Comparison of ENCODE assay signal across 15 cellular contexts in genomic region chr20:46893877-46894578, GRCh38. TPM values are rescaled to one million over a fixed set of nuclear protein-coding genes. Genes with fewer than 3 reads are reported as not detected.
DNase-seq lines count a peak whose midpoint lies in the region; ATAC-seq and TF ChIP-seq lines count a peak whose summit lies in the region.
"Had no signal": no experiment of that assay in that cellular context is flagged by ENCODE, and none has a peak within 500 bp of the region (broad histone marks: within the 10 kb centered on the region; RNA-seq: fewer than 3 reads in every experiment).

No MANE protein-coding gene starts in this region.

- H3K4me3 ChIP-seq in WI38 (ENCODE audit: low read depth, low read length) (0 out of 2 replicates have a peak overlapping the region, but pooled peaks have one; percentile 14), upper lobe of left lung (peak overlapping the region in 3 of 4 donors; percentile 33 to 44 (median 43))
- no peak overlapping the region for H3K4me3 ChIP-seq in CD4-positive, alpha-beta memory T cell (ENCODE audit: low read length in 2 of 2)

- intact Hi-C loops in CD4-positive, alpha-beta memory T cell (cut with micrococcal nuclease) = no loop called here

- no peak for TF ChIP-seq POLR2A in upper lobe of left lung (IDR thresholded peaks at IDR 0.05)

- TF ChIP-seq CTCF in WI38 (IDR thresholded peaks at IDR 0.05; ENCODE audit: low read depth, low read length) (no peak), upper lobe of left lung (IDR thresholded peaks at IDR 0.05) (no peak)

- H3K27me3 ChIP-seq in upper lobe of left lung = peaks cover 0 to 15% (median 7%) of the 10 kb centered on the region in 4 donors
- peaks cover 17% of the 10 kb centered on the region for H3K27me3 ChIP-seq in CD4-positive, alpha-beta memory T cell (ENCODE audit: insufficient read depth, low read length)

- DNase-seq in SIG-M5 treated with dmso at 0.1 percent for 504 hours (lab: John Stamatoyannopoulos, UW; ENCODE audit: unreplicated experiment) = peak; percentile 22
- no peak for DNase-seq in SIG-M5 (lab: John Stamatoyannopoulos, UW)
- no peak for DNase-seq in memory B cell (ENCODE audit: low spot score in 2 of 2)
- no peak for DNase-seq in upper lobe of left lung
- no peak for DNase-seq in cerebellum (ENCODE audit: low spot score)
- DNase-seq in CD4-positive, alpha-beta memory T cell = no peak
- DNase-seq: activated CD4-positive, alpha-beta memory T cell treated with anti-CD3 and anti-CD28 coated beads, Interleukin-2, amount 10 ng/mL, durations not matched to agents 7 days and 5 days; activated naive CD8-positive, alpha-beta T cell treated with anti-CD3 and anti-CD28 coated beads, Interleukin-2, amount 50 U/mL, for 24 hours; NCI-H2107 had no signal

- peaks cover 5% of the 10 kb centered on the region for H3K9me3 Mint-ChIP-seq in memory B cell
- H3K9me3 Mint-ChIP-seq in CD4-positive, alpha-beta memory T cell = peaks cover 1 to 11% (median 5%) of the 10 kb centered on the region in 8 donors
- H3K9me3 Mint-ChIP-seq: activated CD4-positive, alpha-beta memory T cell treated with anti-CD3 and anti-CD28 coated beads, Interleukin-2, amount 10 ng/mL, durations not matched to agents 7 days and 5 days; activated naive CD8-positive, alpha-beta T cell treated with anti-CD3 and anti-CD28 coated beads, Interleukin-2, amount 50 U/mL, for 24 hours had no signal

- no peak overlapping the region for H3K27ac Mint-ChIP-seq in memory B cell
- H3K27ac Mint-ChIP-seq in CD4-positive, alpha-beta memory T cell = no peak overlapping the region
- H3K27ac Mint-ChIP-seq: activated CD4-positive, alpha-beta memory T cell treated with anti-CD3 and anti-CD28 coated beads, Interleukin-2, amount 10 ng/mL, durations not matched to agents 7 days and 5 days; activated naive CD8-positive, alpha-beta T cell treated with anti-CD3 and anti-CD28 coated beads, Interleukin-2, amount 50 U/mL, for 24 hours had no signal

- peaks cover 5% of the 10 kb centered on the region for H3K4me1 Mint-ChIP-seq in memory B cell
- H3K4me1 Mint-ChIP-seq in CD4-positive, alpha-beta memory T cell = no peaks in the 10 kb centered on the region
- H3K4me1 Mint-ChIP-seq: activated CD4-positive, alpha-beta memory T cell treated with anti-CD3 and anti-CD28 coated beads, Interleukin-2, amount 10 ng/mL, durations not matched to agents 7 days and 5 days; activated naive CD8-positive, alpha-beta T cell treated with anti-CD3 and anti-CD28 coated beads, Interleukin-2, amount 50 U/mL, for 24 hours had no signal

- POLR2A ChIA-PET in CD4-positive, alpha-beta memory T cell (lab: Charles Lee; ENCODE audit: partially characterized antibody) = no interaction called here

- peak overlapping the region; percentile 64 for H3K4me3 Mint-ChIP-seq in memory B cell
- no peak overlapping the region for H3K4me3 Mint-ChIP-seq in CD4-positive, alpha-beta memory T cell
- H3K4me3 Mint-ChIP-seq: activated CD4-positive, alpha-beta memory T cell treated with anti-CD3 and anti-CD28 coated beads, Interleukin-2, amount 10 ng/mL, durations not matched to agents 7 days and 5 days; activated naive CD8-positive, alpha-beta T cell treated with anti-CD3 and anti-CD28 coated beads, Interleukin-2, amount 50 U/mL, for 24 hours had no signal

- 26 to 31% methylated on average over 8 to 11 of the region's 11 CpGs for WGBS in upper lobe of left lung, 2 donors

- no peaks in the 10 kb centered on the region for H3K36me3 ChIP-seq in upper lobe of left lung
- H3K36me3 ChIP-seq in CD4-positive, alpha-beta memory T cell (ENCODE audit: insufficient read depth, low read length) = no peaks in the 10 kb centered on the region

- CTCF ChIA-PET in CD4-positive, alpha-beta memory T cell (lab: Charles Lee; ENCODE audit: partially characterized antibody) = no interaction called here

- no peak for TF ChIP-seq EP300 in upper lobe of left lung (IDR thresholded peaks at IDR 0.05)

- ATAC-seq in memory B cell (ENCODE audit: low read depth) (peak; percentile 21), upper lobe of left lung (ENCODE audit: low FRiP score in 2 of 2) (no peak), GM21529 (IDR thresholded peaks at IDR 0.05; ENCODE audit: unreplicated experiment) (no peak)
- ATAC-seq: activated naive CD8-positive, alpha-beta T cell treated with anti-CD3 and anti-CD28 coated beads, Interleukin-2, amount 50 U/mL, for 24 hours had no signal

- peaks cover 0 to 9% (median 6%) of the 10 kb centered on the region in 4 donors for H3K9me3 ChIP-seq in upper lobe of left lung
- H3K9me3 ChIP-seq in CD4-positive, alpha-beta memory T cell (ENCODE audit: control insufficient read depth in 1 of 2, low read length in 2 of 2) = no peaks in the 10 kb centered on the region

- H3K27ac ChIP-seq in upper lobe of left lung = no peak overlapping the region
- H3K27ac ChIP-seq in CD4-positive, alpha-beta memory T cell (ENCODE audit: low read depth, low read length) = no peak overlapping the region
- H3K27ac ChIP-seq: SK-N-MC had no signal

- peaks cover 0 to 12% (median 0%) of the 10 kb centered on the region in 4 donors for H3K4me1 ChIP-seq in upper lobe of left lung
- H3K4me1 ChIP-seq in CD4-positive, alpha-beta memory T cell (ENCODE audit: insufficient read depth, low read length) = no peaks in the 10 kb centered on the region

- H3K27me3 Mint-ChIP-seq in memory B cell = peaks cover 16% of the 10 kb centered on the region
- peaks cover 27 to 47% of the 10 kb centered on the region in 2 donors for H3K27me3 Mint-ChIP-seq in CD4-positive, alpha-beta memory T cell

- H3K36me3 Mint-ChIP-seq in memory B cell = no peaks in the 10 kb centered on the region
- no peaks in the 10 kb centered on the region for H3K36me3 Mint-ChIP-seq in CD4-positive, alpha-beta memory T cell

RNA-seq across cellular contexts. Expression of gene EYA2, which starts 0.6 kb away (rescaled TPM):
- total RNA-seq in upper lobe of left lung (1 to 10 TPM in 5 of 6 donors, under 1 TPM in 1; 0.66 to 9.4 (median 3.0) TPM), cerebellum (6.6 TPM)
- not detected for total RNA-seq in CD4-positive, alpha-beta memory T cell
- not detected for polyA plus RNA-seq in CD4-positive, alpha-beta memory T cell
- total RNA-seq: endothelial cell of umbilical vein, pulmonary artery endothelial cell had no signal
- polyA plus RNA-seq: endothelial cell of umbilical vein, keratinocyte had no signal

Comparison
In these comparisons a context has a peak if more than half of its experiments do, and no peak if none do; other contexts are left out.
1. H3K4me3 ChIP-seq: peak in WI38 (single experiment) and upper lobe of left lung (3 of 4); none in CD4-positive, alpha-beta memory T cell (0 of 2).